21 cellular contexts compared by ENCODE assay signal in the genomic region with DNA sequence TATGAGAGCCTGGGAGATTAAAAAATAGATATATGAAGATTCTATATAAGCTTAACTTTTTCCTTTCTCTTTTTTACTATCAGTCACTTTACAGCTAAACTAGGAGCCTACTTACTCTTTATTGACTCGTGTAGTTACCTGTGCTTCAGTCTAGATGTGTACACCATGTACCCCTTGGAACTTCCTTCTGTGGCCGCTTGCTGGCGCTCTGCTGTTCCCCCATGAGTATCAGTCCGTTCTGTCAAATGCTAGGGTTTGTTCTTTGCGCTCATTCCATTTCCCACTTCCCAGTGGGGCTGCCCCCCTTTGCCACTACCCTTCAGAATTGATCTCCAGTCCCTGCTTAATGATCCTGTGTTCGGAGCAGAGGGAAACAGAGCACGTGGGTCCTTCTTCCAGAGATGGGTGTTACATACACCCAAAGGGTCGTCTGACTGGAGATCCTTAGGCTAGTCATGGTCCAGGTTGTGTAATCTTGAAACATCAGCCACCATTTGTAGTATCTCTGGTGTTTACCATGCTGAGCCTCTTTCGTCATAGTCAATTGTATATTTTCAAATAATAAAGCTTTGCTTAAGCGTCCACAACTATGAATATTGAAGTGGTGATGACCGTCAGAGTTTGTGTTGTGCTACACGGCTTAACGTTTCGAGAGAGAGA.
DNase-seq lines count a peak whose midpoint lies in the region; ATAC-seq, FAIRE-seq and TF ChIP-seq lines count a peak whose summit lies in the region.
"Had no signal": no experiment of that assay in that cellular context is flagged by ENCODE, and none has a peak within 500 bp of the region (broad histone marks: within the 10 kb centered on the region; RNA-seq: fewer than 3 reads in every experiment).

No MANE protein-coding gene starts in this region.

- H3K4me2 ChIP-seq in HepG2 (ENCODE audit: low read depth, low read length) = no peak overlapping the region
- H3K4me2 ChIP-seq: BLaER1 treated with 17β-estradiol and CSF1 and Interleukin-3, amounts not matched to agents 10 nM and 100 nM had no signal

- no peaks in the 10 kb centered on the region for H3K27me3 ChIP-seq in HepG2 (ENCODE audit: control insufficient read depth in 1 of 2, insufficient read depth in 2 of 2, low read length in 2 of 2)
- H3K27me3 ChIP-seq in right lobe of liver = no peaks in the 10 kb centered on the region
- no peaks in the 10 kb centered on the region for H3K27me3 ChIP-seq in bronchial epithelial cell (ENCODE audit: control insufficient read depth, insufficient read depth, low read length)
- H3K27me3 ChIP-seq in foreskin keratinocyte = no peaks in the 10 kb centered on the region
- H3K27me3 ChIP-seq: BLaER1 treated with 17β-estradiol and CSF1 and Interleukin-3, amounts not matched to agents 10 nM and 100 nM; Peyer's patch had no signal

- no peak for TF ChIP-seq POLR2A in HepG2 (IDR thresholded peaks at IDR 0.05; ENCODE audit: insufficient read depth in 1 of 2, low read depth in 2 of 2, low read length in 2 of 2)
- TF ChIP-seq POLR2A in right lobe of liver (IDR thresholded peaks at IDR 0.05) = no peak
- no peak for TF ChIP-seq POLR2A in H54 (IDR thresholded peaks at IDR 0.05; ENCODE audit: low read depth, low read length)

- intact Hi-C loops in HepG2 (cut with micrococcal nuclease; ENCODE audit: unreplicated experiment) = no loop called here
- intact Hi-C loops in right lobe of liver (cut with DNase I) = no loop called here

- POLR2A ChIA-PET in HepG2 (lab: Yijun Ruan, JAX) = no interaction called here

- no peak for TF ChIP-seq RAD21 in HepG2 (CRISPR knock-in tag; IDR thresholded peaks at IDR 0.05)

- no peaks in the 10 kb centered on the region for H4K20me1 ChIP-seq in HepG2 (ENCODE audit: insufficient read depth, low read length)
- H4K20me1 ChIP-seq: BLaER1 treated with 17β-estradiol and CSF1 and Interleukin-3, amounts not matched to agents 10 nM and 100 nM had no signal

- H3K9me3 ChIP-seq in HepG2 (ENCODE audit: low read length) = no peaks in the 10 kb centered on the region
- H3K9me3 ChIP-seq in right lobe of liver = no peaks in the 10 kb centered on the region
- H3K9me3 ChIP-seq: BLaER1 treated with 17β-estradiol and CSF1 and Interleukin-3, amounts not matched to agents 10 nM and 100 nM; Caco-2; Peyer's patch had no signal

- CTCF ChIA-PET in HepG2 (lab: Yijun Ruan, JAX; ENCODE audit: low intra/inter-chr PET ratio, low total read pairs) = no interaction called here

- TF ChIP-seq EP300 in HepG2 (IDR thresholded peaks at IDR 0.05; ENCODE audit: low read depth in 2 of 2, low read length in 2 of 2) = no peak
- TF ChIP-seq EP300 in HepG2 (CRISPR knock-in tag; IDR thresholded peaks at IDR 0.05; ENCODE audit: borderline replicate concordance) = no peak

- H3K4me1 ChIP-seq in HepG2 (ENCODE audit: insufficient read depth, low read length) (peaks cover 19% of the 10 kb centered on the region), right lobe of liver (peaks cover 0 to 7% (median 1%) of the 10 kb centered on the region in 4 donors), foreskin keratinocyte (peaks cover 3% of the 10 kb centered on the region)
- H3K4me1 ChIP-seq: Caco-2 had no signal

- no peak overlapping the region for H3K9ac ChIP-seq in HepG2 (ENCODE audit: insufficient read depth, low read depth, low read length)
- H3K9ac ChIP-seq: BLaER1 treated with 17β-estradiol and CSF1 and Interleukin-3, amounts not matched to agents 10 nM and 100 nM had no signal

- no peak for ATAC-seq in HepG2
- no peak for ATAC-seq in right lobe of liver
- no peak for ATAC-seq in foreskin keratinocyte

- no peaks in the 10 kb centered on the region for H3K79me2 ChIP-seq in HepG2 (ENCODE audit: insufficient read depth, low read length)

- BruUV-seq in HepG2 (replicated peaks; lab: Mats Ljungman, UMichigan) = no TSS peak

- H3K4me3 ChIP-seq in HepG2 (replicated peaks in 1 of 3; ENCODE audit: insufficient read depth in 1 of 3, low read depth in 2 of 3, low read length in 3 of 3) = no peak overlapping the region
- no peak overlapping the region for H3K4me3 ChIP-seq in right lobe of liver
- H3K4me3 ChIP-seq in bronchial epithelial cell (ENCODE audit: low read depth, low read length) = no peak overlapping the region
- H3K4me3 ChIP-seq: BLaER1 treated with 17β-estradiol and CSF1 and Interleukin-3, amounts not matched to agents 10 nM and 100 nM; Peyer's patch had no signal

- H3K27ac ChIP-seq in HepG2 (ENCODE audit: extremely low read length, insufficient read depth, low read length) (no peak overlapping the region), right lobe of liver (no peak overlapping the region), foreskin keratinocyte (no peak overlapping the region)
- H3K27ac ChIP-seq: BLaER1 treated with 17β-estradiol and CSF1 and Interleukin-3, amounts not matched to agents 10 nM and 100 nM had no signal

- WGBS in HepG2 (ENCODE audit: low lambda C conversion rate) = 78% methylated on average over 14 of the region's 14 CpGs
- 96% methylated on average over 8 of the region's 14 CpGs for WGBS in right lobe of liver (ENCODE audit: insufficient coverage, low coverage, low lambda C conversion rate, missing lambda C conversion rate)

- H3K36me3 ChIP-seq in HepG2 (replicated peaks in 1 of 2; ENCODE audit: control insufficient read depth in 1 of 2, insufficient read depth in 2 of 2, low read length in 2 of 2) (no peaks in the 10 kb centered on the region), right lobe of liver (no peaks in the 10 kb centered on the region), bronchial epithelial cell (ENCODE audit: control insufficient read depth, insufficient read depth, low read length) (no peaks in the 10 kb centered on the region)
- H3K36me3 ChIP-seq: Peyer's patch had no signal

- H2AFZ ChIP-seq in HepG2 (ENCODE audit: low read length) = no peak overlapping the region

- TF ChIP-seq CTCF in HepG2 (CRISPR knock-in tag; IDR thresholded peaks at IDR 0.05) (no peak), right lobe of liver (IDR thresholded peaks at IDR 0.05) (no peak), bronchial epithelial cell (IDR thresholded peaks at IDR 0.05; ENCODE audit: insufficient read depth, low read length, severe bottlenecking) (no peak), foreskin keratinocyte (conservative IDR thresholded peaks at IDR 0.05) (no peak)

- in situ Hi-C loops in HepG2 (cut with HindIII; ENCODE audit: extremely low pct_ligation_motif_present, low pct_unique_long_range_greater_than_20kb) = no loop called here

- DNase-seq in HepG2 (ENCODE audit: low spot score) = peak; percentile 10
- DNase-seq in right lobe of liver = no peak
- DNase-seq in bronchial epithelial cell (ENCODE audit: low read depth) = peak; percentile 27
- DNase-seq in iris pigment epithelial cell (ENCODE audit: low read depth) = peak; percentile 61
- DNase-seq in urothelium cell line (ENCODE audit: low spot score) = no peak
- DNase-seq in foreskin keratinocyte = no peak
- no peak for DNase-seq in H54 (ENCODE audit: insufficient read length, low spot score)
- no peak for DNase-seq in GM19240 (ENCODE audit: insufficient read length, low spot score)
- DNase-seq: 8988T; Caco-2; CD4-positive, alpha-beta memory T cell; DND-41; H7; NCI-H1417; NCI-H1694 treated with DMSO at 0.1 percent for 48 hours; NCI-H2081 treated with DMSO at 0.1 percent for 48 hours; NCI-H524 treated with DMSO at 0.1 percent for 48 hours; NCI-H82; Peyer's patch had no signal

- FAIRE-seq in HepG2 (lab: Jason Lieb, UNC) (no peak), bronchial epithelial cell (lab: Jason Lieb, UNC) (no peak), urothelium cell line (lab: Jason Lieb, UNC) (peak; percentile 65), H54 (lab: Jason Lieb, UNC) (no peak)
- FAIRE-seq: GM19239 had no signal

TF ChIP-seq in HepG2, 621 proteins besides CTCF, POLR2A, EP300 and RAD21:
- TF ChIP-seq ZNF552 (CRISPR knock-in tag; IDR thresholded peaks at IDR 0.05; ENCODE audit: borderline replicate concordance) (no peak), CEBPG (CRISPR knock-in tag; IDR thresholded peaks at IDR 0.05) (0 out of 2 replicates have a peak, but pooled peaks have one; percentile 11), ZNF768 (CRISPR knock-in tag; IDR thresholded peaks at IDR 0.05) (no peak), CEBPB (IDR thresholded peaks at IDR 0.05; ENCODE audit: borderline replicate concordance, low read depth, low read length) (peak; percentile 30; the same call in 1 of the 2 replicates), FOXA1 (IDR thresholded peaks at IDR 0.05) (no peak), FOXA1 (CRISPR knock-in tag; IDR thresholded peaks at IDR 0.05) (0 out of 2 replicates have a peak, but pooled peaks have one; percentile 8)
- TF ChIP-seq, protein P1, sequence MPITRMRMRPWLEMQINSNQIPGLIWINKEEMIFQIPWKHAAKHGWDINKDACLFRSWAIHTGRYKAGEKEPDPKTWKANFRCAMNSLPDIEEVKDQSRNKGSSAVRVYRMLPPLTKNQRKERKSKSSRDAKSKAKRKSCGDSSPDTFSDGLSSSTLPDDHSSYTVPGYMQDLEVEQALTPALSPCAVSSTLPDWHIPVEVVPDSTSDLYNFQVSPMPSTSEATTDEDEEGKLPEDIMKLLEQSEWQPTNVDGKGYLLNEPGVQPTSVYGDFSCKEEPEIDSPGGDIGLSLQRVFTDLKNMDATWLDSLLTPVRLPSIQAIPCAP (CRISPR knock-in tag; IDR thresholded peaks at IDR 0.05; ENCODE audit: low read depth) = no peak
- TF ChIP-seq, protein P2, sequence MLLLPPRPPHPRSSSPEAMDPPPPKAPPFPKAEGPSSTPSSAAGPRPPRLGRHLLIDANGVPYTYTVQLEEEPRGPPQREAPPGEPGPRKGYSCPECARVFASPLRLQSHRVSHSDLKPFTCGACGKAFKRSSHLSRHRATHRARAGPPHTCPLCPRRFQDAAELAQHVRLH (CRISPR knock-in tag; IDR thresholded peaks at IDR 0.05; ENCODE audit: borderline replicate concordance, low read depth) = no peak
TF ChIP-seq in HepG2: peak in this region for 3.

Comparison
In these comparisons a context has a peak if more than half of its experiments do, and no peak if none do; other contexts are left out.
1. DNase-seq: peak in HepG2 (single experiment), bronchial epithelial cell (single experiment) and iris pigment epithelial cell (single experiment); none in right lobe of liver (0 of 3), urothelium cell line (single experiment), foreskin keratinocyte (0 of 2), H54 (single experiment) and GM19240 (single experiment).